In genomic region chrX:83509246-83509801, GRCh38 we compare ENCODE assay signal across 15 cellular contexts. TPM values are rescaled to one million over a fixed set of nuclear protein-coding genes. Genes with fewer than 3 reads are reported as not detected.
DNase-seq lines count a peak whose midpoint lies in the region; ATAC-seq lines count a peak whose summit lies in the region.
"Had no signal": no experiment of that assay in that cellular context is flagged by ENCODE, and none has a peak within 500 bp of the region (broad histone marks: within the 10 kb centered on the region; RNA-seq: fewer than 3 reads in every experiment).

No MANE protein-coding gene starts in this region.

- peaks cover 2 to 5% of the 10 kb centered on the region in 2 donors for H3K36me3 Mint-ChIP-seq in activated T-cell treated with anti-CD3 and anti-CD28 coated beads, Interleukin-2, amount 50 U/mL, for 72 hours (ENCODE audit: insufficient read depth in 2 of 2)
- H3K36me3 Mint-ChIP-seq in activated naive CD8-positive, alpha-beta T cell treated with anti-CD3 and anti-CD28 coated beads for 36 hours, result peaks cover 2% of the 10 kb centered on the region
- H3K36me3 Mint-ChIP-seq in stimulated activated naive B cell treated with anti-CD40 and anti-IgM and Interleukin-4, amounts not matched to agents 10 μg/mL and 1 μg/mL and 100 μg/mL, for 72 hours, result peaks cover 2 to 4% of the 10 kb centered on the region in 2 donors

- H3K27me3 Mint-ChIP-seq in activated T-cell treated with anti-CD3 and anti-CD28 coated beads, Interleukin-2, amount 50 U/mL, for 72 hours (ENCODE audit: low read depth), result peaks cover 89% of the 10 kb centered on the region
- H3K27me3 Mint-ChIP-seq in activated naive CD8-positive, alpha-beta T cell treated with anti-CD3 and anti-CD28 coated beads for 36 hours, result peaks cover 84% of the 10 kb centered on the region
- H3K27me3 Mint-ChIP-seq in stimulated activated naive B cell treated with anti-CD40 and anti-IgM and Interleukin-4, amounts not matched to agents 10 μg/mL and 1 μg/mL and 100 μg/mL, for 72 hours, result peaks cover 56 to 64% of the 10 kb centered on the region in 2 donors

- H3K9me3 Mint-ChIP-seq in activated T-cell treated with anti-CD3 and anti-CD28 coated beads, Interleukin-2, amount 50 U/mL, for 72 hours, result no peaks in the 10 kb centered on the region
- H3K9me3 Mint-ChIP-seq in activated naive CD8-positive, alpha-beta T cell treated with anti-CD3 and anti-CD28 coated beads for 36 hours, result peaks cover 1% of the 10 kb centered on the region
- peaks cover 0 to 4% of the 10 kb centered on the region in 2 donors for H3K9me3 Mint-ChIP-seq in stimulated activated naive B cell treated with anti-CD40 and anti-IgM and Interleukin-4, amounts not matched to agents 10 μg/mL and 1 μg/mL and 100 μg/mL, for 72 hours

- peaks cover 8% of the 10 kb centered on the region for H3K4me1 Mint-ChIP-seq in activated T-cell treated with anti-CD3 and anti-CD28 coated beads, Interleukin-2, amount 50 U/mL, for 72 hours (ENCODE audit: low read depth)
- H3K4me1 Mint-ChIP-seq in activated naive CD8-positive, alpha-beta T cell treated with anti-CD3 and anti-CD28 coated beads for 36 hours, result peaks cover 4% of the 10 kb centered on the region
- H3K4me1 Mint-ChIP-seq in stimulated activated naive B cell treated with anti-CD40 and anti-IgM and Interleukin-4, amounts not matched to agents 10 μg/mL and 1 μg/mL and 100 μg/mL, for 72 hours, result peaks cover 9 to 19% of the 10 kb centered on the region in 2 donors

- peak overlapping the region; percentile 24 to 88 for H3K4me3 Mint-ChIP-seq in activated T-cell treated with anti-CD3 and anti-CD28 coated beads, Interleukin-2, amount 50 U/mL, for 72 hours
- peak overlapping the region; percentile 40 for H3K4me3 Mint-ChIP-seq in activated naive CD8-positive, alpha-beta T cell treated with anti-CD3 and anti-CD28 coated beads for 36 hours
- H3K4me3 Mint-ChIP-seq in stimulated activated naive B cell treated with anti-CD40 and anti-IgM and Interleukin-4, amounts not matched to agents 10 μg/mL and 1 μg/mL and 100 μg/mL, for 72 hours, result peak overlapping the region; percentile 28 to 54

- no peak for ATAC-seq in activated T-cell treated with anti-CD3 and anti-CD28 coated beads, Interleukin-2, amount 50 U/mL, for 72 hours (replicated peaks in 1 of 2)
- ATAC-seq in stimulated activated naive B cell treated with anti-CD40 and anti-IgM and Interleukin-4, amounts not matched to agents 10 μg/mL and 1 μg/mL and 100 μg/mL, for 72 hours (replicated peaks), result no peak
- ATAC-seq: psoas muscle had no signal

- H3K27ac Mint-ChIP-seq in activated T-cell treated with anti-CD3 and anti-CD28 coated beads, Interleukin-2, amount 50 U/mL, for 72 hours, result no peak overlapping the region
- H3K27ac Mint-ChIP-seq in activated naive CD8-positive, alpha-beta T cell treated with anti-CD3 and anti-CD28 coated beads for 36 hours, result no peak overlapping the region
- H3K27ac Mint-ChIP-seq in stimulated activated naive B cell treated with anti-CD40 and anti-IgM and Interleukin-4, amounts not matched to agents 10 μg/mL and 1 μg/mL and 100 μg/mL, for 72 hours, result no peak overlapping the region

- DNase-seq in activated T-cell treated with anti-CD3 and anti-CD28 coated beads, Interleukin-2, amount 50 U/mL, for 72 hours, result no peak
- DNase-seq in activated T-cell treated with anti-CD3 and anti-CD28 coated beads, Interleukin-2, amount 50 U/mL, for 48 hours, result no peak
- no peak for DNase-seq in activated naive CD8-positive, alpha-beta T cell treated with anti-CD3 and anti-CD28 coated beads for 36 hours
- DNase-seq in kidney tubule cell (ENCODE audit: low spot score) (peak; percentile 2), NCI-H1694 treated with DMSO at 0.1 percent for 48 hours (lab: John Stamatoyannopoulos, UW) (no peak), NCI-H1417 (lab: John Stamatoyannopoulos, UW) (no peak)
- no peak for DNase-seq in stimulated activated naive B cell treated with anti-CD40 and anti-IgM and Interleukin-4, amounts not matched to agents 10 μg/mL and 1 μg/mL and 100 μg/mL, for 72 hours
- no peak for DNase-seq in effector CD8-positive, alpha-beta T cell (lab: John Stamatoyannopoulos, UW)
- DNase-seq: ACHN, Caco-2, GDM1, NCI-H1436, NCI-H345, psoas muscle, testis had no signal

RNA-seq across cellular contexts. Expression of gene POU3F4, which starts 1.2 kb away (rescaled TPM):
- total RNA-seq in activated T-cell treated with anti-CD3 and anti-CD28 coated beads, Interleukin-2, amount 50 U/mL, for 72 hours, result not detected
- total RNA-seq in activated naive CD8-positive, alpha-beta T cell treated with anti-CD3 and anti-CD28 coated beads for 36 hours, result not detected
- total RNA-seq: Caco-2, psoas muscle, testis had no signal
